In genomic region chr5:110224050-110224449, GRCh38 we compare ENCODE assay signal across 31 cellular contexts.
DNase-seq lines count a peak whose midpoint lies in the region; ATAC-seq, FAIRE-seq and TF ChIP-seq lines count a peak whose summit lies in the region.
"Had no signal": no experiment of that assay in that cellular context is flagged by ENCODE, and none has a peak within 500 bp of the region (broad histone marks: within the 10 kb centered on the region; RNA-seq: fewer than 3 reads in every experiment).

No MANE protein-coding gene starts in this region.

- TF ChIP-seq CTCF in HepG2 (CRISPR knock-in tag; IDR thresholded peaks at IDR 0.05): no peak
- no peak for TF ChIP-seq CTCF in right lobe of liver (IDR thresholded peaks at IDR 0.05)

- no peak overlapping the region for H3K9ac ChIP-seq in HepG2 (ENCODE audit: insufficient read depth, low read depth, low read length)
- H3K9ac ChIP-seq: BLaER1; BLaER1 treated with 17β-estradiol and CSF1 and Interleukin-3, amounts not matched to agents 10 nM and 100 nM had no signal

- H3K27ac ChIP-seq in HepG2 (ENCODE audit: extremely low read length, insufficient read depth, low read length) (no peak overlapping the region), right lobe of liver (no peak overlapping the region)
- H3K27ac ChIP-seq: 22Rv1; A549; BLaER1; BLaER1 treated with 17β-estradiol and CSF1 and Interleukin-3, amounts not matched to agents 10 nM and 100 nM; C4-2B had no signal

- POLR2A ChIA-PET in HepG2 (lab: Yijun Ruan, JAX): no interaction called here

- H3K9me3 ChIP-seq in HepG2 (ENCODE audit: low read length): peaks cover 38% of the 10 kb centered on the region
- peaks cover 0 to 5% (median 0%) of the 10 kb centered on the region in 4 donors for H3K9me3 ChIP-seq in right lobe of liver
- H3K9me3 ChIP-seq: BE2C had no signal

- TF ChIP-seq RAD21 in HepG2 (CRISPR knock-in tag; IDR thresholded peaks at IDR 0.05): no peak

- CTCF ChIA-PET in HepG2 (lab: Yijun Ruan, JAX; ENCODE audit: low intra/inter-chr PET ratio, low total read pairs): no interaction called here

- peak overlapping the region; percentile 29; the same call in 1 of the 2 replicates for H3K4me2 ChIP-seq in HepG2 (ENCODE audit: low read depth, low read length)
- H3K4me2 ChIP-seq: A549; BLaER1; BLaER1 treated with 17β-estradiol and CSF1 and Interleukin-3, amounts not matched to agents 10 nM and 100 nM had no signal

- in situ Hi-C loops in HepG2 (cut with HindIII; ENCODE audit: extremely low pct_ligation_motif_present, low pct_unique_long_range_greater_than_20kb): no loop called here

- no peak for TF ChIP-seq POLR2A in HepG2 (IDR thresholded peaks at IDR 0.05; ENCODE audit: insufficient read depth in 1 of 2, low read depth in 2 of 2, low read length in 2 of 2)
- TF ChIP-seq POLR2A in right lobe of liver (IDR thresholded peaks at IDR 0.05): no peak

- no peak overlapping the region for H2AFZ ChIP-seq in HepG2 (ENCODE audit: low read length)

- WGBS in HepG2 (ENCODE audit: low lambda C conversion rate): 0% methylated on average over 1 of the region's 1 CpG
- 61% methylated on average over 1 of the region's 1 CpG for WGBS in right lobe of liver (ENCODE audit: insufficient coverage, low coverage, low lambda C conversion rate, missing lambda C conversion rate)

- no peak overlapping the region for H3K4me3 ChIP-seq in HepG2 (replicated peaks in 1 of 3; ENCODE audit: insufficient read depth in 1 of 3, low read depth in 2 of 3, low read length in 3 of 3)
- no peak overlapping the region for H3K4me3 ChIP-seq in right lobe of liver
- H3K4me3 ChIP-seq in Jurkat, Clone E6-1 (ENCODE audit: low read length): no peak overlapping the region
- H3K4me3 ChIP-seq: A549; BLaER1; BLaER1 treated with 17β-estradiol and CSF1 and Interleukin-3, amounts not matched to agents 10 nM and 100 nM had no signal

- BruUV-seq in HepG2 (replicated peaks; lab: Mats Ljungman, UMichigan): no TSS peak

- no peaks in the 10 kb centered on the region for H4K20me1 ChIP-seq in HepG2 (ENCODE audit: insufficient read depth, low read length)
- H4K20me1 ChIP-seq: BLaER1; BLaER1 treated with 17β-estradiol and CSF1 and Interleukin-3, amounts not matched to agents 10 nM and 100 nM had no signal

- H3K27me3 ChIP-seq in HepG2 (ENCODE audit: control insufficient read depth in 1 of 2, insufficient read depth in 2 of 2, low read length in 2 of 2) (no peaks in the 10 kb centered on the region; a peak in 1 of 5 replicates), right lobe of liver (no peaks in the 10 kb centered on the region)
- H3K27me3 ChIP-seq: BE2C; BLaER1; BLaER1 treated with 17β-estradiol and CSF1 and Interleukin-3, amounts not matched to agents 10 nM and 100 nM had no signal

- peak in 1 of 2 experiments; percentile 72; a peak in 2 of 4 replicates for TF ChIP-seq EP300 in HepG2 (IDR thresholded peaks at IDR 0.05; ENCODE audit: low read depth in 2 of 2, low read length in 2 of 2)
- TF ChIP-seq EP300 in HepG2 (CRISPR knock-in tag; IDR thresholded peaks at IDR 0.05; ENCODE audit: borderline replicate concordance): no peak

- intact Hi-C loops in HepG2 (cut with micrococcal nuclease; ENCODE audit: unreplicated experiment): loop anchor here (2.0 kb wide), 1 partner anchor 115 kb away; no protein-coding TSS in a partner anchor
- intact Hi-C loops in right lobe of liver (cut with DNase I): no loop called here

- peaks cover 22% of the 10 kb centered on the region for H3K4me1 ChIP-seq in HepG2 (ENCODE audit: insufficient read depth, low read length)
- H3K4me1 ChIP-seq in right lobe of liver: no peaks in the 10 kb centered on the region
- H3K4me1 ChIP-seq: A549, BE2C, Caco-2 had no signal

- peak; percentile 10 for DNase-seq in HepG2 (ENCODE audit: low spot score)
- DNase-seq in right lobe of liver: no peak
- peak; percentile 7 for DNase-seq in Jurkat, Clone E6-1 (ENCODE audit: low read depth, low spot score)
- DNase-seq in iPS-NIHi7 (ENCODE audit: extremely low spot score): no peak
- DNase-seq: 8988T; ACHN; AML-193; BE2C; C1 segment of cervical spinal cord; Caco-2; Calu3; CD4-positive, alpha-beta memory T cell; CD4-positive, alpha-beta T cell; CD4-positive, CD25-positive, alpha-beta regulatory T cell; CD8-positive, alpha-beta memory T cell; CD8-positive, alpha-beta T cell; COR-L47; DMS 273 treated with DMSO at 0.1 percent for 48 hours; DMS153; DMS53; DMS79; DMS79 treated with DMSO at 0.1 percent for 48 hours; DND-41; EL had no signal

- H3K36me3 ChIP-seq in HepG2 (replicated peaks in 1 of 2; ENCODE audit: control insufficient read depth in 1 of 2, insufficient read depth in 2 of 2, low read length in 2 of 2) (no peaks in the 10 kb centered on the region), right lobe of liver (no peaks in the 10 kb centered on the region)
- H3K36me3 ChIP-seq: BE2C; BLaER1; BLaER1 treated with 17β-estradiol and CSF1 and Interleukin-3, amounts not matched to agents 10 nM and 100 nM had no signal

- ATAC-seq in HepG2: peak; percentile 83
- ATAC-seq in right lobe of liver: no peak
- ATAC-seq: A549; CD8-positive, alpha-beta T cell had no signal

- no peak for FAIRE-seq in HepG2 (lab: Jason Lieb, UNC)
- FAIRE-seq: A204.1, A549, D721Med had no signal

- H3K79me2 ChIP-seq in HepG2 (ENCODE audit: insufficient read depth, low read length): no peaks in the 10 kb centered on the region

TF ChIP-seq in HepG2, 621 proteins besides CTCF, POLR2A, EP300 and RAD21 (continues in another document):
- TF ChIP-seq ZNF251 (CRISPR knock-in tag; IDR thresholded peaks at IDR 0.05) (no peak), ZMYM2 (CRISPR knock-in tag; IDR thresholded peaks at IDR 0.05) (no peak), PAX8 (CRISPR knock-in tag; IDR thresholded peaks at IDR 0.05; ENCODE audit: borderline replicate concordance) (no peak), CBFB (CRISPR knock-in tag; IDR thresholded peaks at IDR 0.05) (peak; percentile 79; the same call in 1 of the 2 replicates), ISL2 (CRISPR knock-in tag; IDR thresholded peaks at IDR 0.05) (peak; percentile 63; the same call in 1 of the 2 replicates), ZNF558 (CRISPR knock-in tag; IDR thresholded peaks at IDR 0.05; ENCODE audit: borderline replicate concordance) (no peak), SP4 (CRISPR knock-in tag; IDR thresholded peaks at IDR 0.05) (no peak), ZBTB37 (CRISPR knock-in tag; IDR thresholded peaks at IDR 0.05) (no peak), KLF11 (CRISPR knock-in tag; IDR thresholded peaks at IDR 0.05) (no peak), NPAS2 (CRISPR knock-in tag; IDR thresholded peaks at IDR 0.05; ENCODE audit: borderline replicate concordance) (no peak)
- TF ChIP-seq, protein P1, sequence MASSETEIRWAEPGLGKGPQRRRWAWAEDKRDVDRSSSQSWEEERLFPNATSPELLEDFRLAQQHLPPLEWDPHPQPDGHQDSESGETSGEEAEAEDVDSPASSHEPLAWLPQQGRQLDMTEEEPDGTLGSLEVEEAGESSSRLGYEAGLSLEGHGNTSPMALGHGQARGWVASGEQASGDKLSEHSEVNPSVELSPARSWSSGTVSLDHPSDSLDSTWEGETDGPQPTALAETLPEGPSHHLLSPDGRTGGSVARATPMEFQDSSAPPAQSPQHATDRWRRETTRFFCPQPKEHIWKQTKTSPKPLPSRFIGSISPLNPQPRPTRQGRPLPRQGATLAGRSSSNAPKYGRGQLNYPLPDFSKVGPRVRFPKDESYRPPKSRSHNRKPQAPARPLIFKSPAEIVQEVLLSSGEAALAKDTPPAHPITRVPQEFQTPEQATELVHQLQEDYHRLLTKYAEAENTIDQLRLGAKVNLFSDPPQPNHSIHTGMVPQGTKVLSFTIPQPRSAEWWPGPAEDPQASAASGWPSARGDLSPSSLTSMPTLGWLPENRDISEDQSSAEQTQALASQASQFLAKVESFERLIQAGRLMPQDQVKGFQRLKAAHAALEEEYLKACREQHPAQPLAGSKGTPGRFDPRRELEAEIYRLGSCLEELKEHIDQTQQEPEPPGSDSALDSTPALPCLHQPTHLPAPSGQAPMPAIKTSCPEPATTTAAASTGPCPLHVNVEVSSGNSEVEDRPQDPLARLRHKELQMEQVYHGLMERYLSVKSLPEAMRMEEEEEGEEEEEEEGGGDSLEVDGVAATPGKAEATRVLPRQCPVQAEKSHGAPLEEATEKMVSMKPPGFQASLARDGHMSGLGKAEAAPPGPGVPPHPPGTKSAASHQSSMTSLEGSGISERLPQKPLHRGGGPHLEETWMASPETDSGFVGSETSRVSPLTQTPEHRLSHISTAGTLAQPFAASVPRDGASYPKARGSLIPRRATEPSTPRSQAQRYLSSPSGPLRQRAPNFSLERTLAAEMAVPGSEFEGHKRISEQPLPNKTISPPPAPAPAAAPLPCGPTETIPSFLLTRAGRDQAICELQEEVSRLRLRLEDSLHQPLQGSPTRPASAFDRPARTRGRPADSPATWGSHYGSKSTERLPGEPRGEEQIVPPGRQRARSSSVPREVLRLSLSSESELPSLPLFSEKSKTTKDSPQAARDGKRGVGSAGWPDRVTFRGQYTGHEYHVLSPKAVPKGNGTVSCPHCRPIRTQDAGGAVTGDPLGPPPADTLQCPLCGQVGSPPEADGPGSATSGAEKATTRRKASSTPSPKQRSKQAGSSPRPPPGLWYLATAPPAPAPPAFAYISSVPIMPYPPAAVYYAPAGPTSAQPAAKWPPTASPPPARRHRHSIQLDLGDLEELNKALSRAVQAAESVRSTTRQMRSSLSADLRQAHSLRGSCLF (CRISPR knock-in tag; IDR thresholded peaks at IDR 0.05; ENCODE audit: borderline replicate concordance): no peak

Comparison
In these comparisons a context has a peak if more than half of its experiments do, and no peak if none do; other contexts are left out.
1. DNase-seq: peak in HepG2 (single experiment) and Jurkat, Clone E6-1 (single experiment); none in right lobe of liver (0 of 3) and iPS-NIHi7 (single experiment).